In genomic region chr17:15576848-15577247, GRCh38 we compare ENCODE assay signal across 2 cellular contexts. TPM values are rescaled to one million over a fixed set of nuclear protein-coding genes. Genes with fewer than 3 reads are reported as not detected.
"Had no signal": no experiment of that assay in that cellular context is flagged by ENCODE, and none has a peak within 500 bp of the region (broad histone marks: within the 10 kb centered on the region; RNA-seq: fewer than 3 reads in every experiment).

No MANE protein-coding gene starts in this region.

RNA-seq across cellular contexts. Expression of gene FBXW10B, which starts 42.7 kb away (rescaled TPM):
- polyA plus RNA-seq: naive thymus-derived CD4-positive, alpha-beta T cell; naive thymus-derived CD8-positive, alpha-beta T cell had no signal
